ENCODE assay signal across 21 cellular contexts in genomic region chr22:35491908-35492380, GRCh38. TPM values are rescaled to one million over a fixed set of nuclear protein-coding genes. Genes with fewer than 3 reads are reported as not detected.
DNase-seq lines count a peak whose midpoint lies in the region; ATAC-seq and TF ChIP-seq lines count a peak whose summit lies in the region.
"Had no signal": no experiment of that assay in that cellular context is flagged by ENCODE, and none has a peak within 500 bp of the region (broad histone marks: within the 10 kb centered on the region; RNA-seq: fewer than 3 reads in every experiment).

No MANE protein-coding gene starts in this region.

- POLR2A ChIA-PET in HEK293 (lab: Yijun Ruan, JAX) (no interaction called here), WTC11 (lab: Charles Lee) (interaction anchor here (1.0 kb wide), 1 partner anchor 61 kb away, joined by 3 read pairs; no protein-coding TSS in a partner anchor)

- H3K27me3 Mint-ChIP-seq in WTC11 (ENCODE audit: low read depth) (peaks cover 53% of the 10 kb centered on the region), progenitor cell of endocrine pancreas (peaks cover 51% of the 10 kb centered on the region)

- CTCF ChIA-PET in HEK293 (lab: Yijun Ruan, JAX) (interaction anchor here (0.6 kb wide), 1 partner anchor 633 kb away, joined by 3 read pairs; no protein-coding TSS in a partner anchor), WTC11 (lab: Charles Lee) (no interaction called here)

- DNase-seq in MM.1S (peak; percentile 23), WTC11 (ENCODE audit: low spot score) (no peak), progenitor cell of endocrine pancreas (ENCODE audit: low spot score, unreplicated experiment) (no peak), MG63 (no peak)
- DNase-seq: AML-193; C1 segment of cervical spinal cord; Calu3; CD8-positive, alpha-beta T cell; DMS153; NCI-H1105; NCI-H2081 treated with DMSO at 0.1 percent for 48 hours; NCI-H446; NCI-H526; OCI-M1 had no signal

- H3K27ac Mint-ChIP-seq in WTC11, result no peak overlapping the region
- H3K27ac Mint-ChIP-seq in progenitor cell of endocrine pancreas, result peak overlapping the region; percentile 71
- H3K27ac Mint-ChIP-seq: CD8-positive, alpha-beta T cell; T-helper 1 cell treated with Interleukin-12 subunit alpha and Interleukin-12 subunit beta and Interleukin-4 antibody, amounts not matched to agents 30 μg/mL and 1 μg/mL, for 36 hours had no signal

- H3K27ac ChIP-seq in HEK293 (ENCODE audit: extremely low read depth, low read depth, low read length), result no peak overlapping the region
- no peak overlapping the region for H3K27ac ChIP-seq in MM.1S (ENCODE audit: low read length)
- H3K27ac ChIP-seq: SJSA1 had no signal

- no peaks in the 10 kb centered on the region for H3K9me3 ChIP-seq in HEK293 (ENCODE audit: control insufficient read depth, insufficient read depth, low read depth, low read length)
- H3K9me3 ChIP-seq in MM.1S (replicated peaks; ENCODE audit: insufficient read depth, low read length), result no peaks in the 10 kb centered on the region
- no peaks in the 10 kb centered on the region for H3K9me3 ChIP-seq in MG63
- H3K9me3 ChIP-seq: SJSA1 had no signal

- H3K9me3 Mint-ChIP-seq in WTC11, result 0 out of 2 replicates have a peak, but pooled peaks cover 8% of the 10 kb centered on the region
- no peaks in the 10 kb centered on the region for H3K9me3 Mint-ChIP-seq in progenitor cell of endocrine pancreas (ENCODE audit: low read depth)
- H3K9me3 Mint-ChIP-seq: CD8-positive, alpha-beta T cell; T-helper 1 cell treated with Interleukin-12 subunit alpha and Interleukin-12 subunit beta and Interleukin-4 antibody, amounts not matched to agents 30 μg/mL and 1 μg/mL, for 36 hours had no signal

- H3K36me3 ChIP-seq in HEK293 (ENCODE audit: control insufficient read depth in 2 of 2, insufficient read depth in 1 of 2, low read length in 2 of 2), result no peaks in the 10 kb centered on the region
- H3K36me3 ChIP-seq in MM.1S (replicated peaks; ENCODE audit: insufficient read depth, low read length), result no peaks in the 10 kb centered on the region
- H3K36me3 ChIP-seq in MG63, result no peaks in the 10 kb centered on the region
- H3K36me3 ChIP-seq: SJSA1 had no signal

- H3K4me2 ChIP-seq in MM.1S (ENCODE audit: low read depth, low read length), result peak overlapping the region; percentile 24; the same call in 1 of the 2 replicates

- H3K4me1 ChIP-seq in HEK293 (ENCODE audit: control insufficient read depth, insufficient read depth, low read length) (no peaks in the 10 kb centered on the region), MM.1S (ENCODE audit: low read length) (no peaks in the 10 kb centered on the region)
- H3K4me1 ChIP-seq: SJSA1 had no signal

- no peaks in the 10 kb centered on the region for H4K20me1 ChIP-seq in MM.1S (ENCODE audit: insufficient read depth, low read length)

- no peaks in the 10 kb centered on the region for H3K9me2 ChIP-seq in MM.1S (replicated peaks; ENCODE audit: insufficient read depth, low read length)

- H3K4me3 Mint-ChIP-seq in WTC11 (no peak overlapping the region), progenitor cell of endocrine pancreas (ENCODE audit: low read depth) (no peak overlapping the region)
- H3K4me3 Mint-ChIP-seq: CD8-positive, alpha-beta T cell; T-helper 1 cell treated with Interleukin-12 subunit alpha and Interleukin-12 subunit beta and Interleukin-4 antibody, amounts not matched to agents 30 μg/mL and 1 μg/mL, for 36 hours had no signal

- no peaks in the 10 kb centered on the region for H3K79me2 ChIP-seq in MM.1S (ENCODE audit: low read length)

- H3K27me3 ChIP-seq in MM.1S (replicated peaks; ENCODE audit: insufficient read depth, low read length) (peaks cover 31% of the 10 kb centered on the region), MG63 (no peaks in the 10 kb centered on the region)
- H3K27me3 ChIP-seq: SJSA1 had no signal

- H3K4me1 Mint-ChIP-seq in WTC11 (no peaks in the 10 kb centered on the region), progenitor cell of endocrine pancreas (ENCODE audit: low read depth) (no peaks in the 10 kb centered on the region)

- H3F3A ChIP-seq in MM.1S (ENCODE audit: insufficient read depth, low read length), result 0 out of 2 replicates have a peak, but pooled peaks cover 4% of the 10 kb centered on the region

- peak overlapping the region; percentile 84 for H2AFZ ChIP-seq in MM.1S (ENCODE audit: low read length)

- TF ChIP-seq CTCF in HEK293 (tag by site-specific recombination; IDR thresholded peaks at IDR 0.05), result no peak
- no peak for TF ChIP-seq CTCF in MM.1S (IDR thresholded peaks at IDR 0.05; ENCODE audit: low read length)
- no peak for TF ChIP-seq CTCF in WTC11 (IDR thresholded peaks at IDR 0.05)
- TF ChIP-seq CTCF in progenitor cell of endocrine pancreas (IDR thresholded peaks at IDR 0.05; ENCODE audit: unreplicated experiment), result no peak

- H3K4me3 ChIP-seq in HEK293 (ENCODE audit: low read depth, low read length) (no peak overlapping the region), MM.1S (ENCODE audit: low read length) (peak overlapping the region; percentile 53; the same call in 1 of the 2 replicates), MG63 (no peak overlapping the region)
- H3K4me3 ChIP-seq: SJSA1 had no signal

- no peak overlapping the region for H3K9ac ChIP-seq in MM.1S (ENCODE audit: low read length)

- H3K36me3 Mint-ChIP-seq in WTC11, result no peaks in the 10 kb centered on the region
- H3K36me3 Mint-ChIP-seq in progenitor cell of endocrine pancreas (ENCODE audit: insufficient read depth), result no peaks in the 10 kb centered on the region
- H3K36me3 Mint-ChIP-seq: CD8-positive, alpha-beta T cell had no signal

- ATAC-seq in WTC11 (no peak), HG03439 (IDR thresholded peaks at IDR 0.05; ENCODE audit: unreplicated experiment) (no peak), GM21723 (IDR thresholded peaks at IDR 0.05; ENCODE audit: unreplicated experiment) (no peak)
- ATAC-seq: CD8-positive, alpha-beta T cell; Right ventricle myocardium inferior had no signal

TF ChIP-seq in HEK293, 187 proteins besides CTCF, POLR2A, EP300 and RAD21:
- TF ChIP-seq SETDB1 (IDR thresholded peaks at IDR 0.05; ENCODE audit: insufficient read length, low read length), result peak; percentile 81
- TF ChIP-seq ZNF530 (tag by site-specific recombination; IDR thresholded peaks at IDR 0.05; ENCODE audit: low read depth), result no peak
- no peak for TF ChIP-seq ZNF48 (tag by site-specific recombination; IDR thresholded peaks at IDR 0.05)
- no peak for TF ChIP-seq ZFP37 (tag by site-specific recombination; IDR thresholded peaks at IDR 0.05)
- TF ChIP-seq ZBTB20 (tag by site-specific recombination; IDR thresholded peaks at IDR 0.05), result no peak
- TF ChIP-seq ZEB2 (tag by site-specific recombination; IDR thresholded peaks at IDR 0.05), result peak; percentile 96
- no peak for TF ChIP-seq ZNF354C (tag by site-specific recombination; IDR thresholded peaks at IDR 0.05; ENCODE audit: borderline replicate concordance, low read depth)
- TF ChIP-seq ZSCAN4 (tag by site-specific recombination; IDR thresholded peaks at IDR 0.05), result no peak
TF ChIP-seq in HEK293: peak in this region for 2.

TF ChIP-seq in WTC11, 78 proteins besides CTCF, POLR2A, EP300 and RAD21:
- no peak for TF ChIP-seq FOXJ3 (CRISPR knock-in tag; IDR thresholded peaks at IDR 0.05; ENCODE audit: borderline replicate concordance)
- TF ChIP-seq ZNF121 (CRISPR knock-in tag; IDR thresholded peaks at IDR 0.05), result no peak
- no peak for TF ChIP-seq PRDM15 (CRISPR knock-in tag; IDR thresholded peaks at IDR 0.05)
- TF ChIP-seq NR3C1 (CRISPR knock-in tag; conservative IDR thresholded peaks at IDR 0.05; ENCODE audit: low read depth), result no peak
- TF ChIP-seq MYBL2 (CRISPR knock-in tag; IDR thresholded peaks at IDR 0.05), result no peak
- TF ChIP-seq ZNF416 (CRISPR knock-in tag; IDR thresholded peaks at IDR 0.05), result no peak
- TF ChIP-seq ZNF263 (CRISPR knock-in tag; IDR thresholded peaks at IDR 0.05; ENCODE audit: low read depth), result peak; percentile 80

RNA-seq across cellular contexts. Expression of gene RASD2, which starts 48.7 kb away (rescaled TPM):
- 2.5 to 3.1 TPM (median 3.0 TPM) in 3 replicates for total RNA-seq in WTC11 (2021)
- total RNA-seq in progenitor cell of endocrine pancreas, result 0.07 TPM in 1 of 2 replicates, not detected in the other
- 0.56 TPM in 1 of 2 replicates, not detected in the other for total RNA-seq in MG63 (2014; rRNA removed; shearing (Covaris generic); ENCODE audit: low replicate concordance)
- total RNA-seq: G401, SJSA1 had no signal
